ENCODE assay signal across 24 cellular contexts in the genomic region with DNA sequence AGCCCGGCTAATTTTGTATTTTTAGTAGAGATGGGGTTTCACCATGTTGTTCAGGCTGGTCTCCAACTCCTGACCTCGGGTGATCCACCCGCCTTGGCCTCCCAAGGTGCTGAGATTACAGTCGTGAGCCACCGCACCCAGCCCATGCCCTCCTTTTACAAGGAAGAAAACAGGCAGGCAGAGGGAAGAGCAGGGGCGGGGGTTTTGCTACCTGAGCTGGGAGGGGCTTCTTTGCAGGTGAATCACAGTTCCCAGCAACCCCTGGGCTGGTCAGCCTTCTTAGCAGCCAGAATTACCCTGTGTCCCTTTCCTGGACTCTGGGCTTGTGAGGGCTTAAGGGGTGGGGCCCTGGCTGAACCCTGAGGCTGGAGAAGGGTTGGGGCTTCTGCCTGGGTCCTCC. TPM values are rescaled to one million over a fixed set of nuclear protein-coding genes. Genes with fewer than 3 reads are reported as not detected.
DNase-seq lines count a peak whose midpoint lies in the region; ATAC-seq and TF ChIP-seq lines count a peak whose summit lies in the region.
"Had no signal": no experiment of that assay in that cellular context is flagged by ENCODE, and none has a peak within 500 bp of the region (broad histone marks: within the 10 kb centered on the region; RNA-seq: fewer than 3 reads in every experiment).

No MANE protein-coding gene starts in this region.

- H3K4me3 Mint-ChIP-seq in activated T-cell treated with anti-CD3 and anti-CD28 coated beads, Interleukin-2, amount 50 U/mL, for 24 hours: no peak overlapping the region
- no peak overlapping the region for H3K4me3 Mint-ChIP-seq in activated CD4-positive, alpha-beta memory T cell treated with anti-CD3 and anti-CD28 coated beads for 36 hours
- H3K4me3 Mint-ChIP-seq: GM23338 had no signal

- H3K4me3 ChIP-seq in colonic mucosa: no peak overlapping the region
- H3K4me3 ChIP-seq: GM23338, SK-N-MC had no signal

- DNase-seq in activated T-cell treated with anti-CD3 and anti-CD28 coated beads, Interleukin-2, amount 50 U/mL, for 24 hours: no peak
- DNase-seq in activated T-cell treated with anti-CD3 and anti-CD28 coated beads for 4 hours: no peak
- DNase-seq in colonic mucosa: peak; percentile 66
- DNase-seq in left colon: peak; percentile 43 to 66
- no peak for DNase-seq in activated CD4-positive, alpha-beta memory T cell treated with anti-CD3 and anti-CD28 coated beads for 36 hours
- no peak for DNase-seq in anterior cingulate cortex (lab: John Stamatoyannopoulos, UW)
- no peak for DNase-seq in activated CD8-positive, alpha-beta memory T cell treated with anti-CD3 and anti-CD28 coated beads, Interleukin-2, amount 50 U/mL, for 4 hours
- DNase-seq: 8988T; AML-193; CD8-positive, alpha-beta memory T cell; Karpas-422; MV-4-11; NCI-H1105 treated with DMSO at 0.1 percent for 48 hours; NCI-H2081; NCI-H2171; NCI-H345; NCI-H524; NCI-H774; SHP77 treated with DMSO at 0.1 percent for 48 hours had no signal

- no peaks in the 10 kb centered on the region for H3K9me3 Mint-ChIP-seq in activated T-cell treated with anti-CD3 and anti-CD28 coated beads, Interleukin-2, amount 50 U/mL, for 24 hours
- no peaks in the 10 kb centered on the region for H3K9me3 Mint-ChIP-seq in activated CD4-positive, alpha-beta memory T cell treated with anti-CD3 and anti-CD28 coated beads for 36 hours
- H3K9me3 Mint-ChIP-seq: CD8-positive, alpha-beta memory T cell; GM23338; IgD-negative memory B cell had no signal

- no peaks in the 10 kb centered on the region for H3K27me3 Mint-ChIP-seq in activated T-cell treated with anti-CD3 and anti-CD28 coated beads, Interleukin-2, amount 50 U/mL, for 24 hours
- no peaks in the 10 kb centered on the region for H3K27me3 Mint-ChIP-seq in activated CD4-positive, alpha-beta memory T cell treated with anti-CD3 and anti-CD28 coated beads for 36 hours
- H3K27me3 Mint-ChIP-seq: CD8-positive, alpha-beta memory T cell; IgD-negative memory B cell had no signal

- no peaks in the 10 kb centered on the region for H3K27me3 ChIP-seq in colonic mucosa

- H3K9ac ChIP-seq in colonic mucosa (ENCODE audit: low read depth in 2 of 2, low read length in 2 of 2): no peak overlapping the region

- peaks cover 97% of the 10 kb centered on the region for H3K36me3 Mint-ChIP-seq in activated T-cell treated with anti-CD3 and anti-CD28 coated beads, Interleukin-2, amount 50 U/mL, for 24 hours (ENCODE audit: low read depth)
- H3K36me3 Mint-ChIP-seq in activated CD4-positive, alpha-beta memory T cell treated with anti-CD3 and anti-CD28 coated beads for 36 hours: peaks cover 32% of the 10 kb centered on the region

- no peaks in the 10 kb centered on the region for H3K4me1 ChIP-seq in colonic mucosa

- peaks cover 27% of the 10 kb centered on the region for H3K4me1 Mint-ChIP-seq in activated T-cell treated with anti-CD3 and anti-CD28 coated beads, Interleukin-2, amount 50 U/mL, for 24 hours (ENCODE audit: low read depth)
- peaks cover 16% of the 10 kb centered on the region for H3K4me1 Mint-ChIP-seq in activated CD4-positive, alpha-beta memory T cell treated with anti-CD3 and anti-CD28 coated beads for 36 hours (ENCODE audit: low read depth)
- H3K4me1 Mint-ChIP-seq: GM23338 had no signal

- no peak for TF ChIP-seq CTCF in colonic mucosa (IDR thresholded peaks at IDR 0.05)

- H3K36me3 ChIP-seq in colonic mucosa: peaks cover 23% of the 10 kb centered on the region

- H3K27ac ChIP-seq in colonic mucosa: peak overlapping the region; percentile 38
- H3K27ac ChIP-seq: SK-N-MC had no signal

- intact Hi-C loops in colonic mucosa (cut with DNase I) (no loop called here), left colon (cut with DNase I, micrococcal nuclease) (no loop called here)
- intact Hi-C loops in activated CD4-positive, alpha-beta memory T cell treated with anti-CD3 and anti-CD28 coated beads for 36 hours (cut with micrococcal nuclease): no loop called here

- peak overlapping the region; percentile 33 for H3K27ac Mint-ChIP-seq in activated T-cell treated with anti-CD3 and anti-CD28 coated beads, Interleukin-2, amount 50 U/mL, for 24 hours
- H3K27ac Mint-ChIP-seq in activated CD4-positive, alpha-beta memory T cell treated with anti-CD3 and anti-CD28 coated beads for 36 hours: no peak overlapping the region
- H3K27ac Mint-ChIP-seq: GM23338, IgD-negative memory B cell had no signal

- CTCF ChIA-PET in activated CD4-positive, alpha-beta memory T cell treated with anti-CD3 and anti-CD28 coated beads for 36 hours (lab: Charles Lee): no interaction called here

- H3K9me3 ChIP-seq in colonic mucosa: no peaks in the 10 kb centered on the region

- ATAC-seq in left colon (peak; percentile 93), HG03565 (IDR thresholded peaks at IDR 0.05; ENCODE audit: unreplicated experiment) (no peak)
- ATAC-seq: GM23338 had no signal

- POLR2A ChIA-PET in activated CD4-positive, alpha-beta memory T cell treated with anti-CD3 and anti-CD28 coated beads for 36 hours (lab: Charles Lee): no interaction called here

RNA-seq across cellular contexts. Expression of a gene that starts 3.1 kb away (rescaled TPM):
- total RNA-seq in colonic mucosa (under 1 TPM; 0.35 to 0.99 TPM), left colon (1 to 10 TPM in 1 of 2 donors, under 1 TPM in 1; 0.34 to 1.2 TPM)
- 1 to 10 TPM; 1.2 TPM for total RNA-seq in activated CD4-positive, alpha-beta memory T cell treated with anti-CD3 and anti-CD28 coated beads for 36 hours

RNA-seq across cellular contexts. Expression of a gene that starts 6.5 kb away (rescaled TPM):
- total RNA-seq in colonic mucosa (10 to 100 TPM; 17.0 to 45.8 TPM), left colon (10 to 100 TPM; 22.3 to 25.1 TPM)
- 10 to 100 TPM; 38.8 to 45.3 TPM for total RNA-seq in activated CD4-positive, alpha-beta memory T cell treated with anti-CD3 and anti-CD28 coated beads for 36 hours

RNA-seq across cellular contexts. Expression of a gene that starts 16.9 kb away (rescaled TPM):
- total RNA-seq in colonic mucosa: 10 to 100 TPM; 55.4 to 70.2 TPM
- total RNA-seq in left colon: 10 to 100 TPM; 68.3 to 75.6 TPM
- total RNA-seq in activated CD4-positive, alpha-beta memory T cell treated with anti-CD3 and anti-CD28 coated beads for 36 hours: 10 to 100 TPM; 31.5 to 33.6 TPM

RNA-seq across cellular contexts. Expression of a gene that starts 58.8 kb away (rescaled TPM):
- total RNA-seq in colonic mucosa: under 1 TPM; 0.35 to 0.49 TPM
- total RNA-seq in left colon: under 1 TPM; 0.37 to 0.61 TPM
- total RNA-seq in activated CD4-positive, alpha-beta memory T cell treated with anti-CD3 and anti-CD28 coated beads for 36 hours: under 1 TPM; 0.07 TPM
- total RNA-seq: Daoy had no signal

RNA-seq across cellular contexts. Expression of a gene that starts 59.4 kb away (rescaled TPM):
- total RNA-seq in colonic mucosa: 1 to 10 TPM; 1.7 to 3.1 TPM
- 1 to 10 TPM in 1 of 2 donors, under 1 TPM in 1; 0.87 to 1.1 TPM for total RNA-seq in left colon
- 1 to 10 TPM; 3.6 to 3.8 TPM for total RNA-seq in activated CD4-positive, alpha-beta memory T cell treated with anti-CD3 and anti-CD28 coated beads for 36 hours

Comparison
In these comparisons a context has a peak if more than half of its experiments do, and no peak if none do; other contexts are left out.
1. DNase-seq: peak in colonic mucosa (single experiment) and left colon (2 of 2); none in activated T-cell treated with anti-CD3 and anti-CD28 coated beads, Interleukin-2, amount 50 U/mL, for 24 hours (single experiment), activated T-cell treated with anti-CD3 and anti-CD28 coated beads for 4 hours (single experiment), activated CD4-positive, alpha-beta memory T cell treated with anti-CD3 and anti-CD28 coated beads for 36 hours (single experiment), anterior cingulate cortex (0 of 58) and activated CD8-positive, alpha-beta memory T cell treated with anti-CD3 and anti-CD28 coated beads, Interleukin-2, amount 50 U/mL, for 4 hours (single experiment).